ENCODE assay signal across 8 cellular contexts in the genomic region with DNA sequence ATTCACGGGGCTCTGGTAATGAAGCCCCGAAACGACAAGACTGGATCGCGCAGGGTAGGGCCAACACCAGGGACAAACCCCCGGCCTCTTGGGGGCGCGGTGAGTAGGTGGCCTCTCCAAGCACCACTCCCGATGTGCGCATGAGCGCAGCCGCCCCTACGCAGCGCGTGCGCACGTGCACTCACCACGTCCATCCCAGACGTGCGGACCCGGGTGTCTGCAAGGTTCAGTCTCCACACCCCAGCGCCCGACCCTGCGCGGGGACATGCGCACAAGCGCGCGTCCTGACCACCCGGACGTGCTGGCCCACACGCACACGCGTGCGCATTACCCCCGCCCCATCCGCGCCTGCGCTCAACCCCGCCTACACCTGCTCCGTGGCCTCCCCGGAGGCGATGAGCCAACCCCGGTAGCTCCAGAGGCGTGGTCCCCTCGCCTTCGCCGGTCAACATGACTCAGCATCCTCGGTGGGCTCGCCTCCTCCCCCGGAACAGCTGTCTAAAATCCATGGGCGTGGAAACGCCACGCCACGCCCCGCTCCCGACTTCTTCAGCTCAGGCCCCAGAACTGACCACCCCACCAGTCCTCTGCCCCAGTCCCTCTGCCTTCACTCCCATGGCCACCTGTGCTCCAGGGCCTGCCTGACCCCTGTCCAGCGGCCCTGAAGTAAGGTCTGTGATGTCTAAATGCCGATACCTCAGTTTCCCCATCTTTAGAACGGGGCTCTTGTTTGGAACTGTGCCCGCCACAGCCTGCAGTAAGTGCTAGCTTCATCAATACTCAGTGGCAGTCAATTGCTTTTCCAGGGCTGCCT. TPM values are rescaled to one million over a fixed set of nuclear protein-coding genes. Genes with fewer than 3 reads are reported as not detected.
DNase-seq lines count a peak whose midpoint lies in the region; ATAC-seq and TF ChIP-seq lines count a peak whose summit lies in the region.

No MANE protein-coding gene starts in this region.

- H3K4me3 ChIP-seq in CD8-positive, alpha-beta T cell (ENCODE audit: low read depth, low read length): peak overlapping the region; percentile 52
- H3K4me3 ChIP-seq in lower lobe of right lung: peak overlapping the region; percentile 53

- peak overlapping the region; percentile 59 for H3K27ac ChIP-seq in CD8-positive, alpha-beta T cell (ENCODE audit: low read depth, low read length)
- H3K27ac ChIP-seq in lower lobe of right lung: peak overlapping the region; percentile 79

- CTCF ChIA-PET in CD8-positive, alpha-beta T cell (lab: Charles Lee): interaction anchor here (0.7 to 1.9 kb wide), 5 partner anchors 9 to 19 kb away, joined by 3 to 8 read pairs (median 3); no protein-coding TSS in a partner anchor
- CTCF ChIA-PET in activated CD4-positive, alpha-beta memory T cell treated with anti-CD3 and anti-CD28 coated beads for 36 hours (lab: Charles Lee): interaction anchor here (0.6 to 1.9 kb wide), 10 partner anchors 9 to 323 kb away, joined by 3 to 14 read pairs (median 4); no protein-coding TSS in a partner anchor

- peak; percentile 89 for ATAC-seq in CD8-positive, alpha-beta T cell
- peak; percentile 85 for ATAC-seq in GM19452 (IDR thresholded peaks at IDR 0.05; ENCODE audit: unreplicated experiment)
- ATAC-seq in HG03575 (IDR thresholded peaks at IDR 0.05; ENCODE audit: extremely low read depth, insufficient number of reproducible peaks, low FRiP score, unreplicated experiment): peak; percentile 60
- ATAC-seq in lower lobe of right lung: peak; percentile 98

- H3K4me1 ChIP-seq in CD8-positive, alpha-beta T cell (ENCODE audit: insufficient read depth, low read length): peaks cover 16% of the 10 kb centered on the region
- H3K4me1 ChIP-seq in lower lobe of right lung: peaks cover 8% of the 10 kb centered on the region

- POLR2A ChIA-PET in CD8-positive, alpha-beta T cell (lab: Charles Lee): interaction anchor here (0.6 to 2.0 kb wide), 5 partner anchors 10 to 318 kb away, joined by 3 to 8 read pairs (median 4); a partner anchor contains a TSS
- POLR2A ChIA-PET in activated CD4-positive, alpha-beta memory T cell treated with anti-CD3 and anti-CD28 coated beads for 36 hours (lab: Charles Lee): interaction anchor here (1.0 to 1.3 kb wide), 4 partner anchors 8 to 127 kb away, joined by 3 to 6 read pairs (median 4); no protein-coding TSS in a partner anchor

- H3K36me3 ChIP-seq in CD8-positive, alpha-beta T cell (ENCODE audit: insufficient read depth, low read length): no peaks in the 10 kb centered on the region
- peaks cover 15% of the 10 kb centered on the region for H3K36me3 ChIP-seq in lower lobe of right lung

- H3K4me1 Mint-ChIP-seq in CD8-positive, alpha-beta T cell (ENCODE audit: low read depth): peaks cover 27% of the 10 kb centered on the region
- H3K4me1 Mint-ChIP-seq in activated CD4-positive, alpha-beta memory T cell treated with anti-CD3 and anti-CD28 coated beads for 36 hours (ENCODE audit: low read depth): peaks cover 29% of the 10 kb centered on the region

- DNase-seq in CD8-positive, alpha-beta T cell: peak; percentile 80 to 97 (median 93)
- DNase-seq in NCI-H774 (lab: John Stamatoyannopoulos, UW) (peak; percentile 96), ecto neural progenitor cell (ENCODE audit: low spot score) (peak; percentile 98), lower lobe of right lung (peak; percentile 98)
- peak; percentile 99 for DNase-seq in activated CD4-positive, alpha-beta memory T cell treated with anti-CD3 and anti-CD28 coated beads for 36 hours
- DNase-seq in stimulated activated CD4-positive, alpha-beta T cell treated with anti-CD3 and anti-CD28 coated beads, TNF-alpha, amount 100 ng/mL, for 24 hours (ENCODE audit: low read depth in 3 of 3): peak; percentile 92 to 99 (median 96)

- H3K27me3 ChIP-seq in CD8-positive, alpha-beta T cell (ENCODE audit: insufficient read depth, low read length): no peaks in the 10 kb centered on the region
- no peaks in the 10 kb centered on the region for H3K27me3 ChIP-seq in lower lobe of right lung (ENCODE audit: low read depth)

- peak overlapping the region; percentile 90 for H3K4me3 Mint-ChIP-seq in CD8-positive, alpha-beta T cell
- peak overlapping the region; percentile 86 for H3K4me3 Mint-ChIP-seq in activated CD4-positive, alpha-beta memory T cell treated with anti-CD3 and anti-CD28 coated beads for 36 hours

- H3K36me3 Mint-ChIP-seq in CD8-positive, alpha-beta T cell: peaks cover 7% of the 10 kb centered on the region
- no peaks in the 10 kb centered on the region for H3K36me3 Mint-ChIP-seq in activated CD4-positive, alpha-beta memory T cell treated with anti-CD3 and anti-CD28 coated beads for 36 hours

- no peaks in the 10 kb centered on the region for H3K9me3 Mint-ChIP-seq in CD8-positive, alpha-beta T cell
- H3K9me3 Mint-ChIP-seq in activated CD4-positive, alpha-beta memory T cell treated with anti-CD3 and anti-CD28 coated beads for 36 hours: no peaks in the 10 kb centered on the region

- no peaks in the 10 kb centered on the region for H3K27me3 Mint-ChIP-seq in CD8-positive, alpha-beta T cell (ENCODE audit: low read depth)
- H3K27me3 Mint-ChIP-seq in activated CD4-positive, alpha-beta memory T cell treated with anti-CD3 and anti-CD28 coated beads for 36 hours: no peaks in the 10 kb centered on the region

- H3K9me3 ChIP-seq in CD8-positive, alpha-beta T cell (ENCODE audit: low read length): no peaks in the 10 kb centered on the region
- H3K9me3 ChIP-seq in lower lobe of right lung: no peaks in the 10 kb centered on the region

- intact Hi-C loops in CD8-positive, alpha-beta T cell (cut with DNase I, micrococcal nuclease): loop anchor here (1.0 to 10.0 kb wide), 5 partner anchors 9 to 315 kb away; a partner anchor contains a TSS
- intact Hi-C loops in activated CD4-positive, alpha-beta memory T cell treated with anti-CD3 and anti-CD28 coated beads for 36 hours (cut with micrococcal nuclease): no loop called here
- intact Hi-C loops in lower lobe of right lung (cut with DNase I): no loop called here

- peak; percentile 63 for TF ChIP-seq CTCF in CD8-positive, alpha-beta T cell (IDR thresholded peaks at IDR 0.05)
- peak; percentile 60 for TF ChIP-seq CTCF in lower lobe of right lung (IDR thresholded peaks at IDR 0.05)

- H3K27ac Mint-ChIP-seq in CD8-positive, alpha-beta T cell: peak overlapping the region; percentile 94
- H3K27ac Mint-ChIP-seq in activated CD4-positive, alpha-beta memory T cell treated with anti-CD3 and anti-CD28 coated beads for 36 hours: peak overlapping the region; percentile 90

RNA-seq across cellular contexts. Expression of a gene that starts 5.6 kb away (rescaled TPM):
- 10 to 100 TPM; 84.8 to 87.0 TPM for total RNA-seq in CD8-positive, alpha-beta T cell
- 100 to 1,000 TPM; 549 to 564 TPM for total RNA-seq in activated CD4-positive, alpha-beta memory T cell treated with anti-CD3 and anti-CD28 coated beads for 36 hours
- total RNA-seq in lower lobe of right lung: 136 TPM

RNA-seq across cellular contexts. Expression of a gene that starts 44.9 kb away (rescaled TPM):
- total RNA-seq in CD8-positive, alpha-beta T cell: 1 to 10 TPM; 6.1 to 6.5 TPM
- 10 to 100 TPM; 29.8 TPM for total RNA-seq in activated CD4-positive, alpha-beta memory T cell treated with anti-CD3 and anti-CD28 coated beads for 36 hours
- 8.7 TPM for total RNA-seq in lower lobe of right lung

Comparison
In these comparisons a context has a peak if more than half of its experiments do, and no peak if none do; other contexts are left out.
1. Peak in every context shown above with its lines: DNase-seq, ATAC-seq, H3K4me3 ChIP-seq and H3K27ac ChIP-seq.
2. intact Hi-C loops: an anchor here in CD8-positive, alpha-beta T cell (1.0 to 10.0 kb wide); none called in activated CD4-positive, alpha-beta memory T cell treated with anti-CD3 and anti-CD28 coated beads for 36 hours and lower lobe of right lung.